9 cellular contexts compared by ENCODE assay signal in genomic region chr11:10606536-10607208, GRCh38. TPM values are rescaled to one million over a fixed set of nuclear protein-coding genes. Genes with fewer than 3 reads are reported as not detected.
A peak's percentile ranks its signal among the peaks of the same experiment; 100 is the strongest.
DNase-seq lines count a peak whose midpoint lies in the region; ATAC-seq, FAIRE-seq and TF ChIP-seq lines count a peak whose summit lies in the region.
"Had no signal": no experiment of that assay in that cellular context is flagged by ENCODE, and none has a peak within 500 bp of the region (broad histone marks: within the 10 kb centered on the region; RNA-seq: fewer than 3 reads in every experiment).

No MANE protein-coding gene starts in this region.

- DNase-seq in LHCN-M2 (ENCODE audit: low read depth) (peak; percentile 57), epithelial cell of esophagus (ENCODE audit: low read depth) (peak; percentile 70), sciatic nerve (ENCODE audit: low spot score) (no peak), GM19239 (ENCODE audit: insufficient read length, low spot score) (no peak), left lobe of liver (ENCODE audit: low spot score) (no peak), midbrain (lab: John Stamatoyannopoulos, UW) (no peak)

- no peak for TF ChIP-seq CTCF in epithelial cell of esophagus (IDR thresholded peaks at IDR 0.05; ENCODE audit: insufficient read depth, low read depth, low read length, missing control alignments)

- no peak overlapping the region for H3K4me3 ChIP-seq in epithelial cell of esophagus (ENCODE audit: low read length)

- FAIRE-seq in GM19239 (lab: Jason Lieb, UNC): no peak

- ATAC-seq in GM19397 (IDR thresholded peaks at IDR 0.05; ENCODE audit: unreplicated experiment) (peak; percentile 59), sciatic nerve (peak; percentile 35), left lobe of liver (no peak), GM21381 (IDR thresholded peaks at IDR 0.05; ENCODE audit: unreplicated experiment) (no peak)

- intact Hi-C loops in sciatic nerve (cut with DNase I): no loop called here

RNA-seq across cellular contexts. Expression of gene LYVE1, which starts 38.2 kb away (rescaled TPM):
- total RNA-seq in LHCN-M2 (2014; rRNA removed) (0.06 TPM in 1 of 2 replicates, not detected in the other), sciatic nerve (48.4 TPM), left lobe of liver (25.6 TPM)
- polyA plus RNA-seq in LHCN-M2 (2012): not detected
- total RNA-seq: NCI-H460 had no signal

Comparison
In these comparisons a context has a peak if more than half of its experiments do, and no peak if none do; other contexts are left out.
1. ATAC-seq: peak in GM19397 (single experiment) and sciatic nerve (single experiment); none in left lobe of liver (single experiment) and GM21381 (single experiment).
2. DNase-seq: peak in LHCN-M2 (single experiment) and epithelial cell of esophagus (single experiment); none in sciatic nerve (single experiment), GM19239 (single experiment), left lobe of liver (single experiment) and midbrain (single experiment).
3. RNA of gene LYVE1, which starts 38.2 kb away (total RNA-seq): 48.4 TPM in sciatic nerve (single experiment) and 25.6 TPM in left lobe of liver (single experiment); 0.06 TPM in LHCN-M2; every median in the first group is over 10 times any median in the second.